In genomic region chr2:222447144-222447543, GRCh38 we compare ENCODE assay signal across 24 cellular contexts. TPM values are rescaled to one million over a fixed set of nuclear protein-coding genes. Genes with fewer than 3 reads are reported as not detected.
DNase-seq lines count a peak whose midpoint lies in the region; TF ChIP-seq lines count a peak whose summit lies in the region.
"Had no signal": no experiment of that assay in that cellular context is flagged by ENCODE, and none has a peak within 500 bp of the region (broad histone marks: within the 10 kb centered on the region; RNA-seq: fewer than 3 reads in every experiment).

No MANE protein-coding gene starts in this region.

- no peaks in the 10 kb centered on the region for H4K20me1 ChIP-seq in GM23248 (ENCODE audit: insufficient read depth)

- H2AFZ ChIP-seq in GM23248, result no peak overlapping the region
- H2AFZ ChIP-seq: PC-9 had no signal

- DNase-seq in SIG-M5 treated with dmso at 0.1 percent for 504 hours (lab: John Stamatoyannopoulos, UW; ENCODE audit: unreplicated experiment) (peak; percentile 5), SIG-M5 (lab: John Stamatoyannopoulos, UW) (no peak), NOMO-1 (lab: John Stamatoyannopoulos, UW; ENCODE audit: unreplicated experiment in 2 of 2) (peak; percentile 76 to 80), SKM-1 treated with dmso at 0.1 percent for 144 hours (lab: John Stamatoyannopoulos, UW; ENCODE audit: unreplicated experiment) (peak; percentile 85), chondrocyte (ENCODE audit: low spot score) (no peak), GM23248 (no peak), AG08396 (ENCODE audit: low spot score) (no peak)
- DNase-seq: 8988T; BE2C; Calu3; CD8-positive, alpha-beta T cell; DMS53; EL; GOT3; NCI-H1048; NCI-H146; NCI-H2081; NCI-H446 treated with DMSO at 0.1 percent for 48 hours; PC-9 had no signal

- H3K27me3 ChIP-seq in neutrophil (no peaks in the 10 kb centered on the region), GM23248 (replicated peaks; ENCODE audit: insufficient read depth) (peaks cover 18% of the 10 kb centered on the region; the same call in 1 of the 2 replicates)
- H3K27me3 ChIP-seq: BE2C had no signal

- H3K36me3 ChIP-seq in neutrophil, result no peaks in the 10 kb centered on the region
- H3K36me3 ChIP-seq in GM23248 (ENCODE audit: low read depth), result no peaks in the 10 kb centered on the region
- H3K36me3 ChIP-seq: BE2C had no signal

- H3K4me3 Mint-ChIP-seq in chondrocyte (ENCODE audit: unreplicated experiment), result no peak overlapping the region
- H3K4me3 Mint-ChIP-seq: CD8-positive, alpha-beta T cell had no signal

- H3K27ac ChIP-seq in neutrophil (peak overlapping the region; percentile 80), GM23248 (no peak overlapping the region)
- H3K27ac ChIP-seq: PC-9, RWPE1 had no signal

- peaks cover 6% of the 10 kb centered on the region for H3K4me1 Mint-ChIP-seq in chondrocyte (ENCODE audit: low read depth)

- no peak overlapping the region for H3K27ac Mint-ChIP-seq in chondrocyte (ENCODE audit: unreplicated experiment)
- H3K27ac Mint-ChIP-seq: CD8-positive, alpha-beta T cell had no signal

- WGBS in GM23248 (ENCODE audit: low coverage in 1 of 2, low lambda C conversion rate in 2 of 2, missing lambda C conversion rate in 2 of 2), 2 experiments, result 28 to 34% methylated on average over 3 of the region's 3 CpGs

- H3K27me3 Mint-ChIP-seq in chondrocyte (ENCODE audit: low read depth), result peaks cover 19% of the 10 kb centered on the region

- in situ Hi-C loops in GM23248 (cut with MboI), result no loop called here

- TF ChIP-seq CTCF in neutrophil (IDR thresholded peaks at IDR 0.05) (no peak), chondrocyte (IDR thresholded peaks at IDR 0.05) (no peak)

- peaks cover 36 to 40% of the 10 kb centered on the region in 2 experiments for H3K4me1 ChIP-seq in neutrophil (ENCODE audit: control insufficient read depth in 1 of 2, insufficient read depth in 1 of 2, low read depth in 1 of 2, low read length in 1 of 2)
- no peaks in the 10 kb centered on the region; the same call in 1 of the 2 replicates for H3K4me1 ChIP-seq in GM23248 (ENCODE audit: insufficient read depth)
- H3K4me1 ChIP-seq: BE2C had no signal

- no peak overlapping the region for H3K4me2 ChIP-seq in GM23248 (ENCODE audit: unreplicated experiment)
- H3K4me2 ChIP-seq: PC-9 had no signal

- no peaks in the 10 kb centered on the region for H3K36me3 Mint-ChIP-seq in chondrocyte (ENCODE audit: low read depth)
- H3K36me3 Mint-ChIP-seq: CD8-positive, alpha-beta T cell had no signal

- H3K4me3 ChIP-seq in neutrophil (ENCODE audit: low read depth in 1 of 2, low read length in 1 of 2) (no peak overlapping the region), GM23248 (no peak overlapping the region)
- H3K4me3 ChIP-seq: GM12878, PC-9 had no signal

- H3K9me3 ChIP-seq in neutrophil (no peaks in the 10 kb centered on the region), GM23248 (ENCODE audit: low read depth) (no peaks in the 10 kb centered on the region)
- H3K9me3 ChIP-seq: BE2C had no signal

- no peaks in the 10 kb centered on the region for H3K9me3 Mint-ChIP-seq in chondrocyte (ENCODE audit: low read depth)
- H3K9me3 Mint-ChIP-seq: CD8-positive, alpha-beta T cell had no signal

- H3K9me2 ChIP-seq in GM23248 (ENCODE audit: insufficient read depth), result no peaks in the 10 kb centered on the region; the same call in 1 of the 2 replicates

- H3F3A ChIP-seq in GM23248 (ENCODE audit: insufficient read depth), result 0 out of 2 replicates have a peak, but pooled peaks cover 5% of the 10 kb centered on the region

- H3K79me2 ChIP-seq in GM23248 (ENCODE audit: insufficient read depth), result no peaks in the 10 kb centered on the region

- no peak overlapping the region for H3K9ac ChIP-seq in GM23248

RNA-seq across cellular contexts. Expression of gene SGPP2, which starts 22.8 kb away (rescaled TPM):
- not detected in 3 replicates for total RNA-seq in chondrocyte
- total RNA-seq in GM23248 (2014; rRNA removed; shearing (Covaris generic)), result not detected in 2 replicates
- polyA plus RNA-seq in GM23248 (2016; fragmentation: Nextera tagmentation; extraction: Ambion mirVana), result not detected in 2 replicates
- total RNA-seq: SK-MEL-5 had no signal
- polyA plus RNA-seq: AG04450 had no signal

Comparison
In these comparisons a context has a peak if more than half of its experiments do, and no peak if none do; other contexts are left out.
1. DNase-seq: peak in SIG-M5 treated with dmso at 0.1 percent for 504 hours (single experiment), NOMO-1 (2 of 2) and SKM-1 treated with dmso at 0.1 percent for 144 hours (single experiment); none in SIG-M5 (single experiment), chondrocyte (single experiment), GM23248 (single experiment) and AG08396 (single experiment).